Comparison of ENCODE assay signal across 8 cellular contexts in the genomic region with DNA sequence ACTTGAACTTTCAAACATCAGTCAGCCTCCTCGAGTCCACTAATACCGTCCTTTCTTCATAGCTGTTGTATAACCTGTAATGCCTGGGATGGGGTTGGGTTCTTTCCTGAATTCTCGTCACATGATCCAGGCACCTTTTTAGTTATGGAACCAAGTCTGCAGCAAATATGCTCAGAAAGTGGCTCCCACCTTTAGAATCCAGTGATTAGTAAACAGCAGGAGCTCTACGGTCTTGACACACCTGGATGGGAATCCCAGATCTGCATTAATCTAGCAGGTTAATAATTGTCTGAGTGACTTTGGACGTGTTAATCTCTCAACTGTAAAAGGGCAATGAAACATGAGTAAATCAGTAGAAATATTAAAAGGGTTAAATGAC. TPM values are rescaled to one million over a fixed set of nuclear protein-coding genes. Genes with fewer than 3 reads are reported as not detected.
A peak's percentile ranks its signal among the peaks of the same experiment; 100 is the strongest.
DNase-seq lines count a peak whose midpoint lies in the region; ATAC-seq and TF ChIP-seq lines count a peak whose summit lies in the region.

No MANE protein-coding gene starts in this region.

- intact Hi-C loops in MCF 10A (cut with micrococcal nuclease), result loop anchor here (5.0 to 10.0 kb wide), 2 partner anchors 71 to 183 kb away; partner anchors contain the start of gene PLCG1

- H3K27me3 Mint-ChIP-seq in MCF 10A (ENCODE audit: insufficient read depth, unreplicated experiment), result no peaks in the 10 kb centered on the region

- peaks cover 29% of the 10 kb centered on the region for H3K4me1 Mint-ChIP-seq in MCF 10A (ENCODE audit: insufficient read depth, unreplicated experiment)

- H3K27me3 ChIP-seq in ACC112 (ENCODE audit: insufficient read depth, low read length), result no peaks in the 10 kb centered on the region
- peaks cover 12% of the 10 kb centered on the region; the same call in 1 of the 2 replicates for H3K27me3 ChIP-seq in HUES6 (ENCODE audit: control insufficient read depth, insufficient read depth, low read length)
- H3K27me3 ChIP-seq in mucosa of rectum (ENCODE audit: control insufficient read depth in 2 of 2, insufficient read depth in 2 of 2, low read length in 2 of 2), result no peaks in the 10 kb centered on the region

- no peak overlapping the region for H2AFZ ChIP-seq in ACC112 (ENCODE audit: low read length, unreplicated experiment)

- H3K9me3 Mint-ChIP-seq in MCF 10A (ENCODE audit: unreplicated experiment), result no peaks in the 10 kb centered on the region

- peak overlapping the region; percentile 37 for H3K27ac ChIP-seq in ACC112 (ENCODE audit: low read depth, low read length)
- H3K27ac ChIP-seq in HUES6 (ENCODE audit: low read depth, low read length), result no peak overlapping the region
- H3K27ac ChIP-seq in mucosa of rectum (ENCODE audit: low read depth in 2 of 2, low read length in 2 of 2), result peak overlapping the region; percentile 79 to 80

- TSS peak; percentile 84 for BruUV-seq in MCF 10A (replicated peaks; lab: Mats Ljungman, UMichigan)

- no peak overlapping the region for H3K9ac ChIP-seq in HUES6 (ENCODE audit: low read length)
- H3K9ac ChIP-seq in mucosa of rectum (ENCODE audit: low read depth in 1 of 2, low read length in 2 of 2), result peak overlapping the region; percentile 76 to 77

- H3K27ac Mint-ChIP-seq in MCF 10A (ENCODE audit: low read depth, unreplicated experiment), result no peak overlapping the region

- H3K36me3 ChIP-seq in ACC112 (ENCODE audit: insufficient read depth, low read length) (no peaks in the 10 kb centered on the region), HUES6 (ENCODE audit: control insufficient read depth, insufficient read depth, low read length) (no peaks in the 10 kb centered on the region), mucosa of rectum (ENCODE audit: control insufficient read depth in 2 of 2, insufficient read depth in 2 of 2, low read length in 2 of 2) (no peaks in the 10 kb centered on the region)

- H3K9me3 ChIP-seq in HUES6 (ENCODE audit: control insufficient read depth, insufficient read depth, low read depth, low read length) (no peaks in the 10 kb centered on the region), mucosa of rectum (ENCODE audit: control insufficient read depth in 2 of 2, low read length in 2 of 2) (no peaks in the 10 kb centered on the region)

- CTCF ChIA-PET in MCF 10A (lab: Yijun Ruan, JAX), result interaction anchor here (0.6 to 1.6 kb wide), 6 partner anchors 20 to 183 kb away, joined by 3 to 6 read pairs (median 3); no protein-coding TSS in a partner anchor

- H3K4me3 ChIP-seq in ACC112 (ENCODE audit: low read depth, low read length) (peak overlapping the region; percentile 77), HUES6 (ENCODE audit: low read depth, low read length) (peak overlapping the region; percentile 83), mucosa of rectum (ENCODE audit: low read length in 2 of 2) (peak overlapping the region; percentile 72 to 81)

- DNase-seq in MCF 10A (ENCODE audit: unreplicated experiment) (no peak), amygdala (lab: John Stamatoyannopoulos, UW) (no peak)
- no peak for DNase-seq in activated CD4-positive, alpha-beta T cell treated with anti-CD3 and anti-CD28 coated beads, Interleukin-2, amount 50 U/mL, for 1 hour
- DNase-seq in activated CD4-positive, alpha-beta T cell treated with anti-CD3 and anti-CD28 coated beads for 48 hours, result no peak

- peaks cover 37% of the 10 kb centered on the region for H3K79me2 ChIP-seq in ACC112 (ENCODE audit: control insufficient read depth, insufficient read depth, low read length, unreplicated experiment)

- H3K4me1 ChIP-seq in ACC112 (ENCODE audit: control insufficient read depth, insufficient read depth, low read length, unreplicated experiment), result peaks cover 37% of the 10 kb centered on the region
- H3K4me1 ChIP-seq in HUES6 (ENCODE audit: control insufficient read depth, insufficient read depth, low read length), result peaks cover 10% of the 10 kb centered on the region; the same call in 1 of the 2 replicates
- H3K4me1 ChIP-seq in mucosa of rectum (ENCODE audit: control insufficient read depth in 2 of 2, insufficient read depth in 2 of 2, low read length in 2 of 2), result peaks cover 14 to 22% of the 10 kb centered on the region in 2 donors

- no peak for ATAC-seq in GM21515 (IDR thresholded peaks at IDR 0.05; ENCODE audit: unreplicated experiment)

- POLR2A ChIA-PET in MCF 10A (lab: Yijun Ruan, JAX), result interaction anchor here (2.4 to 3.1 kb wide), 2 partner anchors 11 to 22 kb away, joined by 18 read pairs; partner anchors contain the start of gene LPIN3

- TF ChIP-seq CTCF in MCF 10A (IDR thresholded peaks at IDR 0.05; ENCODE audit: unreplicated experiment), result no peak

- H3K4me3 Mint-ChIP-seq in MCF 10A (ENCODE audit: unreplicated experiment), result peak overlapping the region; percentile 99

- no peaks in the 10 kb centered on the region for H3K36me3 Mint-ChIP-seq in MCF 10A (ENCODE audit: insufficient read depth, unreplicated experiment)

RNA-seq across cellular contexts. Expression of gene ZHX3, which starts 0.7 kb away (rescaled TPM):
- 23.8 and 34.1 TPM in 2 replicates for total RNA-seq in MCF 10A (2022)

RNA-seq across cellular contexts. Expression of gene LPIN3, which starts 22.4 kb away (rescaled TPM):
- total RNA-seq in MCF 10A (2022), result 16.5 and 18.9 TPM in 2 replicates

RNA-seq across cellular contexts. Expression of gene EMILIN3, which starts 48.4 kb away (rescaled TPM):
- total RNA-seq in MCF 10A (2022), result not detected in 2 replicates
